Comparison of ENCODE assay signal across 1 cellular context in genomic region chr15:74432968-74433591, GRCh38.
A peak's percentile ranks its signal among the peaks of the same experiment; 100 is the strongest.
TF ChIP-seq lines count a peak whose summit lies in the region.

No MANE protein-coding gene starts in this region.

TF ChIP-seq in HepG2, 621 proteins besides CTCF, POLR2A, EP300 and RAD21 (continued from another document and continues in another):
- TF ChIP-seq ZNF800 (CRISPR knock-in tag; IDR thresholded peaks at IDR 0.05) = peak; percentile 33; the same call in 1 of the 2 replicates
- TF ChIP-seq ZNF207 (IDR thresholded peaks at IDR 0.05; ENCODE audit: borderline replicate concordance) = no peak
- TF ChIP-seq ZNF354B (CRISPR knock-in tag; IDR thresholded peaks at IDR 0.05) = no peak
- no peak for TF ChIP-seq TRAFD1 (CRISPR knock-in tag; IDR thresholded peaks at IDR 0.05; ENCODE audit: borderline replicate concordance)
- 0 out of 2 replicates have a peak, but pooled peaks have one; percentile 30 for TF ChIP-seq ZSCAN30 (CRISPR knock-in tag; IDR thresholded peaks at IDR 0.05)
- TF ChIP-seq FOXA3 (CRISPR knock-in tag; IDR thresholded peaks at IDR 0.05) = no peak
- no peak for TF ChIP-seq ZNF720 (CRISPR knock-in tag; IDR thresholded peaks at IDR 0.05)
- TF ChIP-seq RFX1 (IDR thresholded peaks at IDR 0.05) = no peak
- TF ChIP-seq SNRNP70 (IDR thresholded peaks at IDR 0.05; ENCODE audit: low read depth, low read length) = no peak
- TF ChIP-seq ZNF280D (CRISPR knock-in tag; IDR thresholded peaks at IDR 0.05) = no peak
- TF ChIP-seq HMGXB3 (CRISPR knock-in tag; IDR thresholded peaks at IDR 0.05; ENCODE audit: borderline replicate concordance) = no peak
- no peak for TF ChIP-seq MBD4 (IDR thresholded peaks at IDR 0.05; ENCODE audit: borderline replicate concordance, low read length)
- no peak for TF ChIP-seq ZNF781 (CRISPR knock-in tag; IDR thresholded peaks at IDR 0.05; ENCODE audit: borderline replicate concordance, not compliant biosample characterization)
- TF ChIP-seq ZNF775 (CRISPR knock-in tag; IDR thresholded peaks at IDR 0.05; ENCODE audit: borderline replicate concordance) = no peak
- TF ChIP-seq ZNF383 (CRISPR knock-in tag; IDR thresholded peaks at IDR 0.05; ENCODE audit: borderline replicate concordance) = no peak
- TF ChIP-seq BRD4 (CRISPR knock-in tag; IDR thresholded peaks at IDR 0.05) = no peak
- no peak for TF ChIP-seq NFRKB (IDR thresholded peaks at IDR 0.05)
- TF ChIP-seq ZNF839 (CRISPR knock-in tag; IDR thresholded peaks at IDR 0.05; ENCODE audit: borderline replicate concordance) = no peak
- TF ChIP-seq ZNF124 (CRISPR knock-in tag; IDR thresholded peaks at IDR 0.05) = no peak
- TF ChIP-seq TOE1 (CRISPR knock-in tag; IDR thresholded peaks at IDR 0.05) = no peak
- TF ChIP-seq RBAK (CRISPR knock-in tag; IDR thresholded peaks at IDR 0.05) = no peak
- no peak for TF ChIP-seq ARNTL (CRISPR knock-in tag; IDR thresholded peaks at IDR 0.05)
- TF ChIP-seq ZNF546 (CRISPR knock-in tag; conservative IDR thresholded peaks at IDR 0.05) = no peak
- no peak for TF ChIP-seq ARID2 (CRISPR knock-in tag; IDR thresholded peaks at IDR 0.05; ENCODE audit: borderline replicate concordance)
- TF ChIP-seq ETS1 (CRISPR knock-in tag; IDR thresholded peaks at IDR 0.05) = no peak
- 0 out of 2 replicates have a peak, but pooled peaks have one; percentile 2 for TF ChIP-seq ZMYM3 (CRISPR knock-in tag; IDR thresholded peaks at IDR 0.05)
- no peak for TF ChIP-seq MBNL3 (CRISPR knock-in tag; conservative IDR thresholded peaks at IDR 0.05)
- TF ChIP-seq SATB2 (CRISPR knock-in tag; IDR thresholded peaks at IDR 0.05) = no peak
- peak; percentile 24; the same call in 1 of the 2 replicates for TF ChIP-seq PATZ1 (CRISPR knock-in tag; IDR thresholded peaks at IDR 0.05)
- no peak for TF ChIP-seq ZNF101 (CRISPR knock-in tag; IDR thresholded peaks at IDR 0.05; ENCODE audit: borderline replicate concordance, low read depth)
- no peak for TF ChIP-seq ZNF687 (CRISPR knock-in tag; IDR thresholded peaks at IDR 0.05)
- TF ChIP-seq DNMT1 (CRISPR knock-in tag; IDR thresholded peaks at IDR 0.05) = no peak
- TF ChIP-seq ZNF569 (CRISPR knock-in tag; IDR thresholded peaks at IDR 0.05; ENCODE audit: borderline replicate concordance) = no peak
- peak; percentile 79; the same call in 1 of the 2 replicates for TF ChIP-seq ZNF446 (CRISPR knock-in tag; IDR thresholded peaks at IDR 0.05)
- TF ChIP-seq ZNF790 (CRISPR knock-in tag; IDR thresholded peaks at IDR 0.05; ENCODE audit: borderline replicate concordance) = peak; percentile 50; the same call in 1 of the 2 replicates
- TF ChIP-seq MLLT10 (CRISPR knock-in tag; IDR thresholded peaks at IDR 0.05) = no peak
- no peak for TF ChIP-seq SMC3 (IDR thresholded peaks at IDR 0.05; ENCODE audit: low read length)
- TF ChIP-seq ZNF567 (CRISPR knock-in tag; IDR thresholded peaks at IDR 0.05; ENCODE audit: borderline replicate concordance) = no peak
- no peak for TF ChIP-seq DDIT3 (CRISPR knock-in tag; IDR thresholded peaks at IDR 0.05)
- no peak for TF ChIP-seq ATAD3A (CRISPR knock-in tag; IDR thresholded peaks at IDR 0.05)
- no peak for TF ChIP-seq ZNF232 (CRISPR knock-in tag; IDR thresholded peaks at IDR 0.05; ENCODE audit: borderline replicate concordance)
- TF ChIP-seq TRIM22 (IDR thresholded peaks at IDR 0.05) = no peak
- no peak for TF ChIP-seq EEA1 (CRISPR knock-in tag; IDR thresholded peaks at IDR 0.05; ENCODE audit: borderline replicate concordance)
- TF ChIP-seq U2AF2 (IDR thresholded peaks at IDR 0.05; ENCODE audit: low read depth, low read length) = no peak
